17 cellular contexts compared by ENCODE assay signal in the genomic region with DNA sequence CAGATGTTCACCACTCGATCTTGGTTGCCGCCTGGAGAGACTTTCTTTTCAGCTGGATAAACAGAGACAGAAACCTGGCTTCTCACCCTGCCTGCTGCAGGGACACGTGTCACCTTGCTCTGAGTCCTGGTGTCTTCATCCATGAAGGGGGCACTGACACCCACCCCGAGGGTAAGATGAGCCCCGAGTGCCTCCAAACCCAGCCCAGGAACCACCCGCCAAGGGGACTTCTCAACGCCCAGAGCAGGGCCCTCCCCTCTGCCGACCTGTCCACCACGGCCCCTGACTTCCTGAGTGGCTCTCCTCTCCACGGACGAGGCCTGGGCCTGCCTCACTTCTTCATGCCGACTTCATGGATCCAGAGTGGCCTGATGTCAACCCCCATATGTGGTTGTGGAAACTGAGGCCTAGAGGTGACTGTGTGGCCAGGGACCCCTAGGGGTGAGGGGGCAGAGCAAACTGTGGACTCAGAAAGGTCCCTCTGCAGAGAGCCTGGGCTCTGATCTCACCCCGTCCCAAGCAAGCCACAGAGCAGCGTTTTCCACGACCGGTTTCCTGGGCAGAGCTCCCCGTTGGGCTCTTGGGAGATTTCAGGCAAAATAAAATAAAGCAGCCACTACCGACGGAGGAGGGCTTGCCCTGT. TPM values are rescaled to one million over a fixed set of nuclear protein-coding genes. Genes with fewer than 3 reads are reported as not detected.
DNase-seq lines count a peak whose midpoint lies in the region; ATAC-seq and TF ChIP-seq lines count a peak whose summit lies in the region.
"Had no signal": no experiment of that assay in that cellular context is flagged by ENCODE, and none has a peak within 500 bp of the region (broad histone marks: within the 10 kb centered on the region; RNA-seq: fewer than 3 reads in every experiment).

No MANE protein-coding gene starts in this region.

- H3K4me3 ChIP-seq in coronary artery (no peak overlapping the region), thyroid gland (replicated peaks in 1 of 3) (no peak overlapping the region)

- no peaks in the 10 kb centered on the region for H3K4me1 ChIP-seq in thyroid gland

- WGBS in thyroid gland, 2 donors: 29 to 31% methylated on average over 8 to 17 of the region's 19 CpGs

- H3K27ac ChIP-seq in coronary artery (peak overlapping the region; percentile 44 to 52), thyroid gland (no peak overlapping the region)

- DNase-seq in NCI-H2171 treated with DMSO at 0.1 percent for 48 hours (lab: John Stamatoyannopoulos, UW) (peak; percentile 36), NCI-H2171 (lab: John Stamatoyannopoulos, UW) (no peak), NCI-H69 (lab: John Stamatoyannopoulos, UW) (peak; percentile 3), coronary artery (ENCODE audit: low spot score) (no peak), thyroid gland (peak; percentile 9 to 26), NCI-H2107 (lab: John Stamatoyannopoulos, UW) (no peak)
- DNase-seq: GOT3, Karpas-422, MV-4-11, NCI-H1694 treated with DMSO at 0.1 percent for 48 hours, NCI-H2081 treated with DMSO at 0.1 percent for 48 hours, NCI-H510A, NCI-H774, Right ventricle myocardium superior had no signal

- H3K27me3 ChIP-seq in thyroid gland: peaks cover 6% of the 10 kb centered on the region

- intact Hi-C loops in thyroid gland (cut with DNase I): no loop called here

- H3K9me3 ChIP-seq in thyroid gland: no peaks in the 10 kb centered on the region

- TF ChIP-seq CTCF in coronary artery (IDR thresholded peaks at IDR 0.05) (no peak), thyroid gland (IDR thresholded peaks at IDR 0.05) (no peak)

- TF ChIP-seq POLR2A in thyroid gland (IDR thresholded peaks at IDR 0.05): no peak

- ATAC-seq in GM21526 (IDR thresholded peaks at IDR 0.05; ENCODE audit: low FRiP score, unreplicated experiment): no peak

- H3K36me3 ChIP-seq in thyroid gland: no peaks in the 10 kb centered on the region

RNA-seq across cellular contexts. Expression of gene ADRA2C, which starts 5.1 kb away (rescaled TPM):
- 1 to 10 TPM in 2 of 4 donors, under 1 TPM in 2; 0.45 to 3.5 (median 1.1) TPM for total RNA-seq in thyroid gland
- total RNA-seq: M059J; T-helper 1 cell treated with Interleukin-12 subunit alpha and Interleukin-12 subunit beta and Interleukin-4 antibody, amounts not matched to agents 30 ng/mL and 1 ng/mL, for 36 hours had no signal

Comparison
In these comparisons a context has a peak if more than half of its experiments do, and no peak if none do; other contexts are left out.
1. DNase-seq: peak in NCI-H2171 treated with DMSO at 0.1 percent for 48 hours (single experiment), NCI-H69 (single experiment) and thyroid gland (2 of 2); none in NCI-H2171 (single experiment), coronary artery (single experiment) and NCI-H2107 (single experiment).
2. H3K27ac ChIP-seq: peak in coronary artery (2 of 2); none in thyroid gland (0 of 3).